9 cellular contexts compared by ENCODE assay signal in the genomic region with DNA sequence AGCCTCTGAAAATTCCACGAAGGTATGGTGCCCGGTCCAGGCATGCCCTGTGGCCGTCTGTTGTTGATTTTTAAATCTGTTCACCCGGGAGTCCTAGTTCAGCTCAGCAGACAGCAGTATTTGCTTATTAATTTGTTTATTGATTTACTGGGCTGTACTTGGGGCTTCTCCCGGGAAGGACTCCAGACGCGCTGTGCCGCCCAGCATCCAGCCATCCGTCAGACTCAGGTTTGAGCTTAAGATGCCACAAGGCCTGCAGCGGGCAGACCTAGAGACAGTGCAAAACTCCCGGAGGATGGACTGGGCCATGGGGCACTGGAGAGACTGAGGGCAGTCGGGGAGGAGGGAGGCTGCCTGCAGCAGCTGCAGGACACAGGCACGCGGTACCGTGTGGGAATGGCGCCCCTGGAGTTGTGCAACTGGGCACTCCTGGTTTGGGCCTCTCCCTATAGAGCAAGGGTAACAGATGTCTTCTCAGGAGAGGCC. TPM values are rescaled to one million over a fixed set of nuclear protein-coding genes. Genes with fewer than 3 reads are reported as not detected.
A peak's percentile ranks its signal among the peaks of the same experiment; 100 is the strongest.
DNase-seq lines count a peak whose midpoint lies in the region; ATAC-seq lines count a peak whose summit lies in the region.
"Had no signal": no experiment of that assay in that cellular context is flagged by ENCODE, and none has a peak within 500 bp of the region (broad histone marks: within the 10 kb centered on the region; RNA-seq: fewer than 3 reads in every experiment).

No MANE protein-coding gene starts in this region.

- DNase-seq in NCI-H1105 treated with DMSO at 0.1 percent for 48 hours (lab: John Stamatoyannopoulos, UW) (peak; percentile 69), trophoblast cell (no peak), GOT3 (lab: John Stamatoyannopoulos, UW) (no peak), SHP77 (lab: John Stamatoyannopoulos, UW) (no peak)
- DNase-seq in activated naive CD4-positive, alpha-beta T cell treated with anti-CD3 and anti-CD28 coated beads, Interleukin-2, amount 50 U/mL, for 72 hours (ENCODE audit: low spot score in 2 of 2), result peak in 1 of 2 donors; percentile 67

- no peak overlapping the region for H4K12ac ChIP-seq in trophoblast cell (ENCODE audit: low read depth, low read length)

- H3K27me3 ChIP-seq in trophoblast cell (ENCODE audit: insufficient read depth, low read length), result no peaks in the 10 kb centered on the region

- H3K4me3 ChIP-seq in trophoblast cell (ENCODE audit: low read depth, low read length), result peak overlapping the region; percentile 31
- H3K4me3 ChIP-seq: K562 had no signal

- no peaks in the 10 kb centered on the region for H3K36me3 ChIP-seq in trophoblast cell (ENCODE audit: control insufficient read depth in 1 of 2, insufficient read depth in 2 of 2, low read length in 2 of 2)

- no peak overlapping the region for H3K4me2 ChIP-seq in trophoblast cell (ENCODE audit: low read length)

- H3K36me3 Mint-ChIP-seq in activated naive CD4-positive, alpha-beta T cell treated with anti-CD3 and anti-CD28 coated beads, Interleukin-2, amount 50 U/mL, for 72 hours, result peaks cover 0 to 8% of the 10 kb centered on the region in 2 donors

- H2AK5ac ChIP-seq in trophoblast cell (ENCODE audit: low read length), result no peak overlapping the region

- H3K18ac ChIP-seq in trophoblast cell (ENCODE audit: low read length), result no peak overlapping the region

- no peak overlapping the region for H3K23ac ChIP-seq in trophoblast cell (ENCODE audit: low read length)

- H2BK120ac ChIP-seq in trophoblast cell (ENCODE audit: insufficient read depth, low read length, poor library complexity), result no peak overlapping the region

- H3K14ac ChIP-seq in trophoblast cell (ENCODE audit: low read length), result no peak overlapping the region

- no peak overlapping the region for H3K9ac ChIP-seq in trophoblast cell (ENCODE audit: low read length)

- H3K79me1 ChIP-seq in trophoblast cell (ENCODE audit: low read length), result no peaks in the 10 kb centered on the region

- H3K79me2 ChIP-seq in trophoblast cell (ENCODE audit: control insufficient read depth, insufficient read depth, low read length, poor library complexity), result no peaks in the 10 kb centered on the region

- no peak overlapping the region for H2BK5ac ChIP-seq in trophoblast cell (ENCODE audit: low read depth, low read length, poor library complexity)

- no peaks in the 10 kb centered on the region for H3K9me3 Mint-ChIP-seq in activated naive CD4-positive, alpha-beta T cell treated with anti-CD3 and anti-CD28 coated beads, Interleukin-2, amount 50 U/mL, for 72 hours

- no peak overlapping the region for H3K27ac ChIP-seq in trophoblast cell (ENCODE audit: low read depth, low read length)

- H2BK12ac ChIP-seq in trophoblast cell (ENCODE audit: low read length), result no peak overlapping the region

- no peaks in the 10 kb centered on the region for H3K9me3 ChIP-seq in trophoblast cell (ENCODE audit: insufficient read depth, low read depth, low read length)

- H3K27ac Mint-ChIP-seq in activated naive CD4-positive, alpha-beta T cell treated with anti-CD3 and anti-CD28 coated beads, Interleukin-2, amount 50 U/mL, for 72 hours, result peak overlapping the region; percentile 92 to 97

- no peak overlapping the region for H2AFZ ChIP-seq in trophoblast cell (ENCODE audit: insufficient read depth, low read length, poor library complexity)

- peaks cover 14% of the 10 kb centered on the region in 2 experiments for H3K4me1 ChIP-seq in trophoblast cell (ENCODE audit: control insufficient read depth in 1 of 2, insufficient read depth in 2 of 2, low read length in 2 of 2)

- no peak overlapping the region for H4K91ac ChIP-seq in trophoblast cell (ENCODE audit: low read depth, low read length)

- no peak overlapping the region for H3K4ac ChIP-seq in trophoblast cell (ENCODE audit: low read depth, low read length)

- ATAC-seq in GM18502 (IDR thresholded peaks at IDR 0.05; ENCODE audit: poor library complexity, unreplicated experiment) (peak; percentile 7), GM19397 (IDR thresholded peaks at IDR 0.05; ENCODE audit: unreplicated experiment) (no peak), GM19351 (IDR thresholded peaks at IDR 0.05; ENCODE audit: unreplicated experiment) (no peak)
- peak; percentile 1 to 21 for ATAC-seq in activated naive CD4-positive, alpha-beta T cell treated with anti-CD3 and anti-CD28 coated beads, Interleukin-2, amount 50 U/mL, for 72 hours
- ATAC-seq: K562 had no signal

- H4K8ac ChIP-seq in trophoblast cell (ENCODE audit: low read depth, low read length), result no peak overlapping the region

- no CpG with 5 or more reads among the region's 16 CpGs for WGBS in trophoblast cell (ENCODE audit: extremely low coverage, insufficient coverage, insufficient read length)

RNA-seq across cellular contexts. Expression of gene CCDC167, which starts 17.3 kb away (rescaled TPM):
- total RNA-seq in activated naive CD4-positive, alpha-beta T cell treated with anti-CD3 and anti-CD28 coated beads, Interleukin-2, amount 50 U/mL, for 72 hours, result 10 to 100 TPM; 53.3 to 68.6 TPM
- polyA plus RNA-seq in trophoblast cell (2013), result 81.3 and 88.4 TPM in 2 replicates

Comparison
In these comparisons a context has a peak if more than half of its experiments do, and no peak if none do; other contexts are left out.
1. ATAC-seq: peak in GM18502 (single experiment) and activated naive CD4-positive, alpha-beta T cell treated with anti-CD3 and anti-CD28 coated beads, Interleukin-2, amount 50 U/mL, for 72 hours (2 of 2); none in GM19397 (single experiment) and GM19351 (single experiment).